8 cellular contexts compared by ENCODE assay signal in the genomic region with DNA sequence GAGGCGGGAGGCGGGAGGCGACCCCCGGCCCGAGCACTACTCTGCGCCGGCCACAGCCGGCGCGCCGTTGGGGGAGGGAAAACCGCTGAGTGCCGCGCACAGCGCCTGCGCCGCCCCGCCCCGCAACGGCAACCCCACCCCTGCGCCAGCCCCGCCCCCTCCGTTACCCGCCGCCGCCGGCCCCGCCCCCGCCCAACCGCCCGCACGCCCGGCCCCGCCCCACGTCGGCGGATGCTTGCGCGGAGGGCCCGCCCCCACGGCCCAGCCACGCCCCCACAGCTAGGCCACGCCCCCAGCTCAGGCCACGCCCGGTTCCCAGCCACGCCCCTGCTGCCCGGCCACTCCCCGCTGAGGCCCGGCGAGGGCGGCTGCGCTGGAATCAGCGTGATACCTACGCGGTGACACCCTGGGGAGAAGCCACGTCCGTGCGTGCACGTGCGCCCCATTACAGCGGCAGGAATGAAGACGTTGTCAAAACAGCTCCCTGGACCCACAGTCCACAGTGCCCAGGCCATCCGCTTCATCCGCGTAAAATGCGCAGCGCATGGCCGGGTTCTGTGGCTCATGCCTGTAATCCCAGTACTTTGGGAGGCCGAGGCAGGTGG. TPM values are rescaled to one million over a fixed set of nuclear protein-coding genes. Genes with fewer than 3 reads are reported as not detected.
DNase-seq lines count a peak whose midpoint lies in the region; ATAC-seq lines count a peak whose summit lies in the region.

A gene (minus strand): TSS at position 91 of the 605 bp plus-strand sequence. CDS start 152 bp downstream, outside the sequence.

- DNase-seq in DMS 273 (lab: John Stamatoyannopoulos, UW; ENCODE audit: unreplicated experiment): peak; percentile 89
- DNase-seq in SJSA1 (ENCODE audit: low read depth in 1 of 2, low spot score in 2 of 2): peak; percentile 66 to 88
- peak; percentile 95 to 98 (median 97) for DNase-seq in activated naive CD4-positive, alpha-beta T cell (lab: John Stamatoyannopoulos, UW)
- peak; percentile 92 for DNase-seq in germinal center (ENCODE audit: low spot score)
- DNase-seq in occipital lobe (lab: John Stamatoyannopoulos, UW): peak; percentile 87
- DNase-seq in superior temporal gyrus (ENCODE audit: extremely low spot score): peak; percentile 63

- H3K27ac ChIP-seq in KOPT-K1 (ENCODE audit: low read depth, low read length, poor library complexity, severe bottlenecking): peak within 1 kb of the TSS; percentile 64
- no peak within 1 kb of the TSS for H3K27ac ChIP-seq in SJSA1

- peaks cover 26% of the 10 kb centered on the region for H3K36me3 ChIP-seq in KOPT-K1 (ENCODE audit: insufficient read depth, low read length)
- peaks cover 13% of the 10 kb centered on the region for H3K36me3 ChIP-seq in SJSA1

- H3K4me1 ChIP-seq in SJSA1 (replicated peaks): peaks cover 17% of the 10 kb centered on the region

- H3K27me3 ChIP-seq in SJSA1 (replicated peaks): no peaks in the 10 kb centered on the region; the same call in 1 of the 2 replicates

- H3K4me3 ChIP-seq in SJSA1: peak within 1 kb of the TSS; percentile 66

- H3K9me3 ChIP-seq in KOPT-K1 (ENCODE audit: insufficient read depth, low read length, poor library complexity, severe bottlenecking): no peaks in the 10 kb centered on the region
- peaks cover 3% of the 10 kb centered on the region; the same call in 1 of the 2 replicates for H3K9me3 ChIP-seq in SJSA1 (replicated peaks)

- peak; percentile 66 for ATAC-seq in GM21717 (IDR thresholded peaks at IDR 0.05; ENCODE audit: unreplicated experiment)

RNA-seq across cellular contexts. Expression of the gene that starts here (rescaled TPM):
- total RNA-seq in SJSA1 (2014; rRNA removed; shearing (Covaris generic)): 6.3 and 12.8 TPM in 2 replicates
- total RNA-seq in occipital lobe: 12.3 TPM
